In the genomic region with DNA sequence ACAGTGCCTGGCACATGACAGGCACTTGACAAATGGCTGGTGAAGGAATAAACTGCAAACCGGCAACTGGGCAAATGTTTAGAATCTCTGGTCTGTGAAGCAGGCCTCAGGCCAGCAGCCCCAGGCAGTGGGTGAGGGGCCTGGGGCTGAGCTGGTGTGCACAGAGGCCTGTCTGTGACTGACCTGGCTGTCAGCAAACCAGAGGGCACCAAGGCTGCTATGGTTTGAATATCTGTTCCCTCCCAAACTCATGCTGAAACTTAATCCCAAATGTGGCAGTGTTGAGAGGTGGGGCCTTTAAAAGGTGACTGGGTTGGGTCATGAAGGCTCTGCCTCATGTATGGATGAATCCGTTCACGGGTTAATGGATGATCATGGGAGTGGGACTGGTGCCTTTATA, we compare ENCODE assay signal across 26 cellular contexts.
"Had no signal": no experiment of that assay in that cellular context is flagged by ENCODE, and none has a peak within 500 bp of the region (broad histone marks: within the 10 kb centered on the region; RNA-seq: fewer than 3 reads in every experiment).

No MANE protein-coding gene starts in this region.

- H3K27me3 Mint-ChIP-seq: activated CD4-positive, alpha-beta memory T cell treated with anti-CD3 and anti-CD28 coated beads for 36 hours; activated CD4-positive, alpha-beta T cell treated with anti-CD3 and anti-CD28 coated beads, Interleukin-2, amount 10 ng/mL, durations not matched to agents 7 days and 5 days; activated naive CD8-positive, alpha-beta T cell; brain had no signal

- H3K27ac Mint-ChIP-seq: activated CD4-positive, alpha-beta memory T cell treated with anti-CD3 and anti-CD28 coated beads for 36 hours; activated CD4-positive, alpha-beta T cell treated with anti-CD3 and anti-CD28 coated beads, Interleukin-2, amount 10 ng/mL, durations not matched to agents 7 days and 5 days; activated naive CD8-positive, alpha-beta T cell; activated T-cell treated with anti-CD3 and anti-CD28 coated beads, Interleukin-2, amount 50 U/mL, for 72 hours; activated T-helper 2 cell treated with anti-CD3 and anti-CD28 coated beads, Interferon-gamma antibody, Interleukin-2, Interleukin-4, amounts not matched to agents 10 μg/mL and 5 μg/mL and 100 μg/mL, durations not matched to agents 14 hours and 24 hours and 36 hours; T-helper 1 cell treated with Interleukin-12 subunit alpha and Interleukin-12 subunit beta and Interleukin-4 antibody, amounts not matched to agents 30 μg/mL and 1 μg/mL, for 36 hours; WTC11 had no signal

- H3K4me3 Mint-ChIP-seq: activated CD4-positive, alpha-beta memory T cell treated with anti-CD3 and anti-CD28 coated beads for 36 hours; activated CD4-positive, alpha-beta T cell treated with anti-CD3 and anti-CD28 coated beads, Interleukin-2, amount 10 ng/mL, durations not matched to agents 7 days and 5 days; activated naive CD8-positive, alpha-beta T cell; activated T-cell treated with anti-CD3 and anti-CD28 coated beads, Interleukin-2, amount 50 U/mL, for 72 hours; brain; T-helper 1 cell treated with Interleukin-12 subunit alpha and Interleukin-12 subunit beta and Interleukin-4 antibody, amounts not matched to agents 30 μg/mL and 1 μg/mL, for 36 hours; WTC11 had no signal

- ATAC-seq: activated T-cell treated with anti-CD3 and anti-CD28 coated beads, Interleukin-2, amount 50 U/mL, for 72 hours; Panc1; WTC11 had no signal

- DNase-seq: activated CD4-positive, alpha-beta memory T cell treated with anti-CD3 and anti-CD28 coated beads for 36 hours; activated CD4-positive, alpha-beta T cell treated with anti-CD3 and anti-CD28 coated beads, Interleukin-2, amount 10 ng/mL, durations not matched to agents 7 days and 5 days; activated naive CD4-positive, alpha-beta T cell; activated T-cell treated with anti-CD3 and anti-CD28 coated beads, Interleukin-2, amount 50 U/mL, for 72 hours; amygdala; cerebellar nuclear complex; MG63; MV-4-11; NCI-H1092 treated with DMSO at 0.1 percent for 48 hours; NCI-H1417 treated with DMSO at 0.1 percent for 48 hours; NCI-H1694; NCI-H2029; NCI-H345; NCI-H510A; NCI-H526 treated with DMSO at 0.1 percent for 48 hours; NK-92 treated with Interleukin-12 subunit alpha and Interleukin-12 subunit beta, amount 100 ng/mL, for 24 hours; OCI-M1; RPMI8226; SHP77 treated with DMSO at 0.1 percent for 48 hours; T-helper 9 cell had no signal

- H3K9me3 Mint-ChIP-seq: activated CD4-positive, alpha-beta memory T cell treated with anti-CD3 and anti-CD28 coated beads for 36 hours; activated CD4-positive, alpha-beta T cell treated with anti-CD3 and anti-CD28 coated beads, Interleukin-2, amount 10 ng/mL, durations not matched to agents 7 days and 5 days; activated T-cell treated with anti-CD3 and anti-CD28 coated beads, Interleukin-2, amount 50 U/mL, for 72 hours; activated T-helper 2 cell treated with anti-CD3 and anti-CD28 coated beads, Interferon-gamma antibody, Interleukin-2, Interleukin-4, amounts not matched to agents 10 μg/mL and 5 μg/mL and 100 μg/mL, durations not matched to agents 14 hours and 24 hours and 36 hours; brain; T-helper 1 cell treated with Interleukin-12 subunit alpha and Interleukin-12 subunit beta and Interleukin-4 antibody, amounts not matched to agents 30 μg/mL and 1 μg/mL, for 36 hours; WTC11 had no signal

- H3K36me3 Mint-ChIP-seq: activated CD4-positive, alpha-beta memory T cell treated with anti-CD3 and anti-CD28 coated beads for 36 hours; activated naive CD8-positive, alpha-beta T cell; brain; WTC11 had no signal

- H3K4me1 Mint-ChIP-seq: WTC11 had no signal
